In genomic region chr13:109977212-109977968, GRCh38 we compare ENCODE assay signal across 18 cellular contexts.
DNase-seq lines count a peak whose midpoint lies in the region; ATAC-seq, FAIRE-seq and TF ChIP-seq lines count a peak whose summit lies in the region.
"Had no signal": no experiment of that assay in that cellular context is flagged by ENCODE, and none has a peak within 500 bp of the region (broad histone marks: within the 10 kb centered on the region; RNA-seq: fewer than 3 reads in every experiment).

No MANE protein-coding gene starts in this region.

- DNase-seq in right atrium auricular region (ENCODE audit: low spot score) (peak; percentile 55), heart right ventricle (no peak), Karpas-422 (peak; percentile 2), GM12878 (ENCODE audit: low read depth, low spot score) (no peak), BE2C (no peak), activated gamma-delta T cell (lab: John Stamatoyannopoulos, UW) (no peak), T-cell (no peak)
- DNase-seq: ACHN; Calu3; CD8-positive, alpha-beta T cell; DMS79 treated with DMSO at 0.1 percent for 48 hours; GF-D8; H9 had no signal

- in situ Hi-C loops in GM12878 (cut with MboI), result no loop called here

- TF ChIP-seq CTCF in right atrium auricular region (IDR thresholded peaks at IDR 0.05) (no peak), heart right ventricle (IDR thresholded peaks at IDR 0.05) (no peak), GM12878 (IDR thresholded peaks at IDR 0.05 in 2 of 3, conservative IDR thresholded peaks at IDR 0.05 in 1 of 3; ENCODE audit: control insufficient read depth in 2 of 3, extremely low read depth in 1 of 3, insufficient read depth in 1 of 3, low read depth in 3 of 3, low read length in 3 of 3) (no peak), BE2C (IDR thresholded peaks at IDR 0.05; ENCODE audit: low read depth, low read length) (no peak)

- H3K9me3 ChIP-seq in right atrium auricular region (no peaks in the 10 kb centered on the region), heart right ventricle (no peaks in the 10 kb centered on the region), Karpas-422 (ENCODE audit: low read length) (no peaks in the 10 kb centered on the region), GM12878 (replicated peaks; ENCODE audit: control insufficient read depth, insufficient read depth, low read length) (no peaks in the 10 kb centered on the region), BE2C (no peaks in the 10 kb centered on the region)

- peaks cover 4 to 7% of the 10 kb centered on the region in 2 donors for H3K27me3 Mint-ChIP-seq in T-cell

- H3K4me2 ChIP-seq in Karpas-422 (ENCODE audit: low read depth, low read length, poor library complexity, severe bottlenecking) (no peak overlapping the region), GM12878 (ENCODE audit: control insufficient read depth, insufficient read depth) (no peak overlapping the region)

- no peaks in the 10 kb centered on the region for H3K9me3 Mint-ChIP-seq in T-cell
- H3K9me3 Mint-ChIP-seq: CD8-positive, alpha-beta T cell; H9 had no signal

- no peak for TF ChIP-seq RAD21 in GM12878 (IDR thresholded peaks at IDR 0.05; ENCODE audit: insufficient read depth, low read depth, low read length)

- intact Hi-C loops in heart right ventricle (cut with DNase I), result no loop called here
- intact Hi-C loops in GM12878 (cut with micrococcal nuclease; ENCODE audit: unreplicated experiment), result no loop called here

- no peak for FAIRE-seq in GM12878 (lab: Jason Lieb, UNC)
- FAIRE-seq: A204.1, GM19239, H1, HepG2 had no signal

- POLR2A ChIA-PET in GM12878 (lab: Charles Lee) (no interaction called here), T-cell (lab: Charles Lee) (no interaction called here)

- RAD21 ChIA-PET in GM12878 (lab: Charles Lee; ENCODE audit: unreplicated experiment), result no interaction called here

- no peak for TF ChIP-seq EP300 in GM12878 (IDR thresholded peaks at IDR 0.05; ENCODE audit: borderline replicate concordance in 1 of 2, control insufficient read depth in 1 of 2, low read depth in 2 of 2, low read length in 2 of 2)

- H2AFZ ChIP-seq in Karpas-422 (ENCODE audit: low read length) (no peak overlapping the region), GM12878 (ENCODE audit: control insufficient read depth, low read depth, low read length) (no peak overlapping the region)

- ATAC-seq in heart right ventricle, result no peak
- ATAC-seq in GM12878, result peak; percentile 62
- ATAC-seq in T-cell (replicated peaks in 1 of 4), result no peak
- ATAC-seq: CD8-positive, alpha-beta T cell; HepG2 had no signal

- no peaks in the 10 kb centered on the region for H3K36me3 ChIP-seq in right atrium auricular region
- H3K36me3 ChIP-seq in heart right ventricle, result no peaks in the 10 kb centered on the region
- no peaks in the 10 kb centered on the region for H3K36me3 ChIP-seq in Karpas-422 (ENCODE audit: insufficient read depth, low read length)
- no peaks in the 10 kb centered on the region for H3K36me3 ChIP-seq in GM12878 (ENCODE audit: control insufficient read depth in 2 of 2, insufficient read depth in 2 of 2, low read length in 1 of 2)
- H3K36me3 ChIP-seq in BE2C, result no peaks in the 10 kb centered on the region

- BruUV-seq in GM12878 (replicated peaks; lab: Mats Ljungman, UMichigan), result no TSS peak

- H3K79me2 ChIP-seq in Karpas-422 (ENCODE audit: low read length) (no peaks in the 10 kb centered on the region), GM12878 (ENCODE audit: control insufficient read depth, insufficient read depth, low read length) (no peaks in the 10 kb centered on the region)

- H3K27ac Mint-ChIP-seq in T-cell, result no peak overlapping the region
- H3K27ac Mint-ChIP-seq: CD8-positive, alpha-beta T cell; H9 had no signal

- H4K20me1 ChIP-seq in Karpas-422 (ENCODE audit: insufficient read depth, low read depth, low read length) (no peaks in the 10 kb centered on the region), GM12878 (ENCODE audit: control insufficient read depth, insufficient read depth) (no peaks in the 10 kb centered on the region)

- no peaks in the 10 kb centered on the region for H3K36me3 Mint-ChIP-seq in T-cell
- H3K36me3 Mint-ChIP-seq: CD8-positive, alpha-beta T cell; IgD-negative memory B cell had no signal

- H3K4me3 Mint-ChIP-seq in T-cell, result no peak overlapping the region
- H3K4me3 Mint-ChIP-seq: CD8-positive, alpha-beta T cell; H9; IgD-negative memory B cell had no signal

- H3K4me1 ChIP-seq in right atrium auricular region, result peaks cover 0 to 6% of the 10 kb centered on the region in 2 donors
- H3K4me1 ChIP-seq in heart right ventricle, result peaks cover 0 to 12% (median 2%) of the 10 kb centered on the region in 9 donors
- no peaks in the 10 kb centered on the region for H3K4me1 ChIP-seq in Karpas-422 (ENCODE audit: low read length)
- no peaks in the 10 kb centered on the region for H3K4me1 ChIP-seq in GM12878 (ENCODE audit: control insufficient read depth, insufficient read depth, low read length)
- H3K4me1 ChIP-seq in BE2C, result no peaks in the 10 kb centered on the region

- SMC1A ChIA-PET in GM12878 (lab: Charles Lee; ENCODE audit: uncharacterized antibody, unreplicated experiment), result interaction anchor here (0.5 kb wide), 1 partner anchor 513 kb away, joined by 3 read pairs; no protein-coding TSS in a partner anchor

- H3K27ac ChIP-seq in right atrium auricular region (no peak overlapping the region), heart right ventricle (no peak overlapping the region), Karpas-422 (ENCODE audit: low read length) (no peak overlapping the region), GM12878 (ENCODE audit: control insufficient read depth, insufficient read depth) (no peak overlapping the region)

- H3K9me2 ChIP-seq in Karpas-422 (replicated peaks; ENCODE audit: insufficient read depth, low read length), result no peaks in the 10 kb centered on the region

- CTCF ChIA-PET in GM12878 (lab: Yijun Ruan, JAX) (no interaction called here), T-cell (lab: Charles Lee) (no interaction called here)

- H3K27me3 ChIP-seq in right atrium auricular region, result no peaks in the 10 kb centered on the region
- no peaks in the 10 kb centered on the region for H3K27me3 ChIP-seq in heart right ventricle
- no peaks in the 10 kb centered on the region for H3K27me3 ChIP-seq in Karpas-422 (ENCODE audit: low read length)
- no peaks in the 10 kb centered on the region; a peak in 1 of 4 replicates for H3K27me3 ChIP-seq in GM12878 (replicated peaks in 1 of 2; ENCODE audit: control insufficient read depth in 2 of 2, insufficient read depth in 2 of 2, low read length in 1 of 2)
- H3K27me3 ChIP-seq in BE2C, result peaks cover 32% of the 10 kb centered on the region

- H3K4me1 Mint-ChIP-seq in T-cell, result no peaks in the 10 kb centered on the region
- H3K4me1 Mint-ChIP-seq: H9, IgD-negative memory B cell had no signal

- 85 to 88% methylated on average over 11 of the region's 11 CpGs for WGBS in heart right ventricle, 2 donors
- WGBS in GM12878 (ENCODE audit: insufficient coverage, insufficient replicate concordance, low lambda C conversion rate, missing lambda C conversion rate), result 34% methylated on average over 11 of the region's 11 CpGs

- H3K4me3 ChIP-seq in right atrium auricular region (no peak overlapping the region), heart right ventricle (no peak overlapping the region), Karpas-422 (ENCODE audit: low read length) (no peak overlapping the region), GM12878 (no peak overlapping the region), BE2C (ENCODE audit: low read depth, low read length) (no peak overlapping the region)

- no peak overlapping the region for H3K9ac ChIP-seq in Karpas-422 (ENCODE audit: low read length)
- H3K9ac ChIP-seq in GM12878 (ENCODE audit: control insufficient read depth, insufficient read depth, low read length), result no peak overlapping the region

- TF ChIP-seq POLR2A in GM12878 (IDR thresholded peaks at IDR 0.05; ENCODE audit: low read depth, low read length), result no peak

TF ChIP-seq in GM12878, 131 proteins besides CTCF, POLR2A, EP300 and RAD21 (continues in another document):
- no peak for TF ChIP-seq POLR2AphosphoS5 (IDR thresholded peaks at IDR 0.05; ENCODE audit: low read length)
- TF ChIP-seq, protein P1, sequence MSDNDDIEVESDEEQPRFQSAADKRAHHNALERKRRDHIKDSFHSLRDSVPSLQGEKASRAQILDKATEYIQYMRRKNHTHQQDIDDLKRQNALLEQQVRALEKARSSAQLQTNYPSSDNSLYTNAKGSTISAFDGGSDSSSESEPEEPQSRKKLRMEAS (IDR thresholded peaks at IDR 0.05; ENCODE audit: low read depth, low read length), result no peak
- no peak for TF ChIP-seq ZBTB11 (CRISPR knock-in tag; IDR thresholded peaks at IDR 0.05)
- TF ChIP-seq HCFC1 (IDR thresholded peaks at IDR 0.05; ENCODE audit: low read length), result no peak
- TF ChIP-seq, protein P2, sequence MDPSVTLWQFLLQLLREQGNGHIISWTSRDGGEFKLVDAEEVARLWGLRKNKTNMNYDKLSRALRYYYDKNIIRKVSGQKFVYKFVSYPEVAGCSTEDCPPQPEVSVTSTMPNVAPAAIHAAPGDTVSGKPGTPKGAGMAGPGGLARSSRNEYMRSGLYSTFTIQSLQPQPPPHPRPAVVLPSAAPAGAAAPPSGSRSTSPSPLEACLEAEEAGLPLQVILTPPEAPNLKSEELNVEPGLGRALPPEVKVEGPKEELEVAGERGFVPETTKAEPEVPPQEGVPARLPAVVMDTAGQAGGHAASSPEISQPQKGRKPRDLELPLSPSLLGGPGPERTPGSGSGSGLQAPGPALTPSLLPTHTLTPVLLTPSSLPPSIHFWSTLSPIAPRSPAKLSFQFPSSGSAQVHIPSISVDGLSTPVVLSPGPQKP (IDR thresholded peaks at IDR 0.05; ENCODE audit: low read depth, low read length), result no peak
- no peak for TF ChIP-seq PAX8 (IDR thresholded peaks at IDR 0.05)

Comparison
In these comparisons a context has a peak if more than half of its experiments do, and no peak if none do; other contexts are left out.
1. DNase-seq: peak in right atrium auricular region (single experiment) and Karpas-422 (single experiment); none in heart right ventricle (0 of 2), GM12878 (single experiment), BE2C (single experiment), activated gamma-delta T cell (single experiment) and T-cell (0 of 34).